Comparison of ENCODE assay signal across 18 cellular contexts in genomic region chr2:201156051-201156450, GRCh38. TPM values are rescaled to one million over a fixed set of nuclear protein-coding genes. Genes with fewer than 3 reads are reported as not detected.
DNase-seq lines count a peak whose midpoint lies in the region; ATAC-seq and TF ChIP-seq lines count a peak whose summit lies in the region.
"Had no signal": no experiment of that assay in that cellular context is flagged by ENCODE, and none has a peak within 500 bp of the region (broad histone marks: within the 10 kb centered on the region; RNA-seq: fewer than 3 reads in every experiment).

No MANE protein-coding gene starts in this region.

- peaks cover 18 to 27% (median 25%) of the 10 kb centered on the region in 3 donors for H3K4me1 ChIP-seq in skeletal muscle tissue (ENCODE audit: control insufficient read depth in 3 of 3, insufficient read depth in 3 of 3, low read length in 3 of 3)
- peaks cover 31% of the 10 kb centered on the region for H3K4me1 ChIP-seq in A673 (ENCODE audit: insufficient read depth, low read length, poor library complexity, severe bottlenecking)

- H3K36me3 ChIP-seq in skeletal muscle tissue (ENCODE audit: control insufficient read depth in 3 of 3, insufficient read depth in 3 of 3, low read length in 3 of 3) (peaks cover 54 to 65% (median 61%) of the 10 kb centered on the region in 3 donors), A673 (ENCODE audit: insufficient read depth, low read length, poor library complexity, severe bottlenecking) (peaks cover 12% of the 10 kb centered on the region)
- H3K36me3 ChIP-seq: cardiac muscle cell had no signal

- H3K9me3 Mint-ChIP-seq in activated CD4-positive, alpha-beta T cell treated with anti-CD3 and anti-CD28 coated beads for 36 hours (ENCODE audit: low read depth), result no peaks in the 10 kb centered on the region
- H3K9me3 Mint-ChIP-seq: mesothelial cell of epicardium had no signal

- peak overlapping the region; percentile 25 for H3K27ac Mint-ChIP-seq in activated CD4-positive, alpha-beta T cell treated with anti-CD3 and anti-CD28 coated beads for 36 hours
- H3K27ac Mint-ChIP-seq: mesothelial cell of epicardium had no signal

- peak overlapping the region; percentile 69 for H3K27ac ChIP-seq in HL-60 (replicated peaks)
- peak overlapping the region; percentile 100 for H3K27ac ChIP-seq in epithelial cell of prostate
- peak overlapping the region; percentile 39 for H3K27ac ChIP-seq in skeletal muscle tissue (ENCODE audit: low read depth, low read length)
- H3K27ac ChIP-seq in A673 (ENCODE audit: low read depth, low read length, poor library complexity, severe bottlenecking), result no peak overlapping the region
- H3K27ac ChIP-seq: 22Rv1, cardiac muscle cell, testis had no signal

- peaks cover 30% of the 10 kb centered on the region for H3K4me1 Mint-ChIP-seq in activated CD4-positive, alpha-beta T cell treated with anti-CD3 and anti-CD28 coated beads for 36 hours

- TF ChIP-seq CTCF in HL-60 (IDR thresholded peaks at IDR 0.05; ENCODE audit: insufficient read depth, low read length) (no peak), A673 (conservative IDR thresholded peaks at IDR 0.05; ENCODE audit: low read depth, low read length) (no peak)

- ATAC-seq in activated CD4-positive, alpha-beta T cell treated with anti-CD3 and anti-CD28 coated beads for 36 hours, result no peak
- ATAC-seq in GM21528 (IDR thresholded peaks at IDR 0.05; ENCODE audit: low FRiP score, unreplicated experiment), result no peak
- ATAC-seq: right cardiac atrium had no signal

- no peak overlapping the region for H3K4me3 Mint-ChIP-seq in activated CD4-positive, alpha-beta T cell treated with anti-CD3 and anti-CD28 coated beads for 36 hours
- H3K4me3 Mint-ChIP-seq: mesothelial cell of epicardium had no signal

- no peak overlapping the region for H3K4me3 ChIP-seq in HL-60 (replicated peaks; ENCODE audit: insufficient read depth, low read length)
- no peak overlapping the region for H3K4me3 ChIP-seq in skeletal muscle tissue (ENCODE audit: low read length in 3 of 3)
- H3K4me3 ChIP-seq in A673 (ENCODE audit: low read depth, low read length, poor library complexity, severe bottlenecking), result no peak overlapping the region
- H3K4me3 ChIP-seq: cardiac muscle cell, testis had no signal

- no peaks in the 10 kb centered on the region for H3K27me3 Mint-ChIP-seq in activated CD4-positive, alpha-beta T cell treated with anti-CD3 and anti-CD28 coated beads for 36 hours

- H3K27me3 ChIP-seq in HL-60 (ENCODE audit: insufficient read depth, poor library complexity, severe bottlenecking) (no peaks in the 10 kb centered on the region), skeletal muscle tissue (ENCODE audit: control insufficient read depth in 3 of 3, insufficient read depth in 3 of 3, low read length in 3 of 3) (no peaks in the 10 kb centered on the region), A673 (replicated peaks; ENCODE audit: insufficient read depth, low read depth, low read length, poor library complexity) (no peaks in the 10 kb centered on the region)
- H3K27me3 ChIP-seq: cardiac muscle cell, testis had no signal

- BruUV-seq in A673 (replicated peaks; lab: Mats Ljungman, UMichigan), result no TSS peak

- H3K9ac ChIP-seq in skeletal muscle tissue (ENCODE audit: low read depth in 1 of 3, low read length in 3 of 3), result no peak overlapping the region

- H3K9me3 ChIP-seq in skeletal muscle tissue (ENCODE audit: control insufficient read depth in 3 of 3, low read length in 3 of 3), result no peaks in the 10 kb centered on the region
- H3K9me3 ChIP-seq in A673 (ENCODE audit: low read depth, low read length, poor library complexity, severe bottlenecking), result no peaks in the 10 kb centered on the region
- H3K9me3 ChIP-seq: testis had no signal

- POLR2A ChIA-PET in activated CD4-positive, alpha-beta T cell treated with anti-CD3 and anti-CD28 coated beads for 36 hours (lab: Charles Lee), result no interaction called here
- POLR2A ChIA-PET in A673 (lab: Charles Lee; ENCODE audit: low non-redundant PET), result no interaction called here

- CTCF ChIA-PET in activated CD4-positive, alpha-beta T cell treated with anti-CD3 and anti-CD28 coated beads for 36 hours (lab: Charles Lee), result interaction anchor here (1.0 to 2.0 kb wide), 2 partner anchors 11 to 36 kb away, joined by 5 to 8 read pairs; no protein-coding TSS in a partner anchor
- CTCF ChIA-PET in A673 (lab: Charles Lee), result no interaction called here

- H3K36me3 Mint-ChIP-seq in activated CD4-positive, alpha-beta T cell treated with anti-CD3 and anti-CD28 coated beads for 36 hours (ENCODE audit: low read depth), result peaks cover 71% of the 10 kb centered on the region

- intact Hi-C loops in activated CD4-positive, alpha-beta T cell treated with anti-CD3 and anti-CD28 coated beads for 36 hours (cut with DNase I, micrococcal nuclease), result loop anchor here (5.0 kb wide), 2 partner anchors 84 to 254 kb away; partner anchors contain the start of genes HYCC2 (in 2 of the 2) and NDUFB3 (in 2 of the 2)
- intact Hi-C loops in A673 (cut with micrococcal nuclease; ENCODE audit: unreplicated experiment), result loop anchor here (5.0 kb wide), 2 partner anchors 194 to 249 kb away; partner anchors contain the start of gene ORC2

- DNase-seq in activated CD4-positive, alpha-beta T cell treated with anti-CD3 and anti-CD28 coated beads for 36 hours, result no peak
- DNase-seq in activated CD4-positive, alpha-beta T cell treated with anti-CD3 and anti-CD28 coated beads for 4 hours, result no peak
- DNase-seq in HL-60 (ENCODE audit: low read depth in 1 of 2, low spot score in 1 of 2) (no peak), epithelial cell of prostate (ENCODE audit: low read depth, low spot score) (no peak), NCI-H226 (no peak), A673 (ENCODE audit: low spot score) (no peak)
- DNase-seq: effector CD8-positive, alpha-beta T cell; NCI-H1930; NCI-H510A; right cardiac atrium; SIG-M5; stimulated activated CD4-positive, alpha-beta T cell treated with anti-CD3 and anti-CD28 coated beads, Interleukin-2, amount 100 ng/mL, for 24 hours; testis had no signal

RNA-seq across cellular contexts. Expression of gene CASP10, which starts 26.9 kb away (rescaled TPM):
- total RNA-seq in activated CD4-positive, alpha-beta T cell treated with anti-CD3 and anti-CD28 coated beads for 36 hours, result 10 to 100 TPM; 12.2 to 16.8 TPM
- total RNA-seq in skeletal muscle tissue (16.2 TPM), A673 (2021) (0.85 and 1.2 TPM in 2 replicates)

RNA-seq across cellular contexts. Expression of gene CFLAR, which starts 40.1 kb away (rescaled TPM):
- total RNA-seq in activated CD4-positive, alpha-beta T cell treated with anti-CD3 and anti-CD28 coated beads for 36 hours, result 100 to 1,000 TPM; 255 to 270 TPM
- total RNA-seq in skeletal muscle tissue, result 62.6 TPM
- total RNA-seq in A673 (2021), result 55.1 and 57.5 TPM in 2 replicates
